ENCODE assay signal across 9 cellular contexts in the genomic region with DNA sequence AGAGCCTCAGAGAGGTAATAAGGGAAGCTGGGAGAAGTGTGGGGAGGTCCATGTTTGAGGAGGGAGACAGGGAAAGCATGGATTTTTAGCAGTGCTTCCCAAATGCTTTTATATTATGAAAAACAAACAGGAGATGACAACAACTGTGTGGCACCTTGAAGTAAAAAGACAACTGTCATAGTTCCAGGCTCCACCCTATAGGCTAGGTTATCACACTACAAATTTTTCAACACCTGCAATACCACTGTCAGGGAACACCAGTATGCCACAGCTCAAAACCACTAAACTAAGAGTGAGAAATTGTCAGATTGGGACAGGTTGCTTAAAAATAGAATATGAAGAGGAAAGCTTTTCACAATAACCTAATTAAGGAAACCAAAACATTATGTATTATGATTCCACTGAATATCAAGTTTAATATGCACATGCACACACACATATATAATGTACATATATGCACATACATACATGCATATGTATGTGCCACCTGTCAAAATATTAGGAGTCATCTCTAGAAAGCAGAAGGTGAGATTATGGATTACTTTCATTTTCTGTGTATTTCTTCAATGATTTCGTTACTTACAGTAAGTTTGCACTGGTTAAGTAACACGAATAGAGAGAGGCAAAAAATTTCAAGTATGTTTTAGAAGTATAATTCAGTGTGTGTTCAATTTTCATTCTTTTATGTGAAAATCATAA.
DNase-seq lines count a peak whose midpoint lies in the region; ATAC-seq and TF ChIP-seq lines count a peak whose summit lies in the region.
"Had no signal": no experiment of that assay in that cellular context is flagged by ENCODE, and none has a peak within 500 bp of the region (broad histone marks: within the 10 kb centered on the region; RNA-seq: fewer than 3 reads in every experiment).

No MANE protein-coding gene starts in this region.

- H3K9ac ChIP-seq in mammary epithelial cell (ENCODE audit: insufficient read depth, low read length) = no peak overlapping the region

- no peaks in the 10 kb centered on the region for H3K9me3 ChIP-seq in mammary epithelial cell (replicated peaks; ENCODE audit: insufficient read depth, low read length)
- H3K9me3 ChIP-seq: colonic mucosa had no signal

- in situ Hi-C loops in mammary epithelial cell (cut with MboI; ENCODE audit: low sequenced_read_pairs in 2 of 2) = no loop called here

- H3K36me3 Mint-ChIP-seq in activated CD4-positive, alpha-beta T cell treated with anti-CD3 and anti-CD28 coated beads for 36 hours (ENCODE audit: low read depth) = peaks cover 8% of the 10 kb centered on the region
- H3K36me3 Mint-ChIP-seq in activated B cell treated with CpG ODN at 0.5 μM for 24 hours (ENCODE audit: low read depth) = no peaks in the 10 kb centered on the region

- no peak for DNase-seq in activated CD4-positive, alpha-beta T cell treated with anti-CD3 and anti-CD28 coated beads for 36 hours
- DNase-seq in activated CD4-positive, alpha-beta T cell treated with anti-CD3 and anti-CD28 coated beads for 48 hours = no peak
- DNase-seq in activated B cell treated with CpG ODN at 0.5 μM for 24 hours (no peak), MV-4-11 (lab: John Stamatoyannopoulos, UW) (no peak), mammary epithelial cell (no peak)
- DNase-seq in stimulated activated naive CD8-positive, alpha-beta T cell treated with anti-CD3 and anti-CD28 coated beads, Interleukin-15, Interleukin-2, amounts not matched to agents 100 U/mL and 50 U/mL, for 24 hours = no peak
- no peak for DNase-seq in activated effector memory CD4-positive, alpha-beta T cell treated with Interleukin-2 at 50 U/mL for 16 hours
- DNase-seq: colonic mucosa had no signal

- dilution Hi-C loops in mammary epithelial cell (cut with HindIII; ENCODE audit: low sequenced_read_pairs) = no loop called here

- CTCF ChIA-PET in activated CD4-positive, alpha-beta T cell treated with anti-CD3 and anti-CD28 coated beads for 36 hours (lab: Charles Lee) = no interaction called here
- CTCF ChIA-PET in activated B cell treated with CpG ODN at 0.5 μM for 24 hours (lab: Charles Lee) = no interaction called here
- CTCF ChIA-PET in mammary epithelial cell (lab: Charles Lee; ENCODE audit: low non-redundant PET) = no interaction called here

- H3K36me3 ChIP-seq in mammary epithelial cell (ENCODE audit: insufficient read depth, low read length) = peaks cover 5% of the 10 kb centered on the region
- H3K36me3 ChIP-seq: colonic mucosa had no signal

- no peaks in the 10 kb centered on the region for H3K4me1 ChIP-seq in mammary epithelial cell (ENCODE audit: insufficient read depth, low read length)
- H3K4me1 ChIP-seq: colonic mucosa had no signal

- H4K20me1 ChIP-seq in mammary epithelial cell (ENCODE audit: insufficient read depth, low read length) = no peaks in the 10 kb centered on the region

- TF ChIP-seq CTCF in activated B cell treated with CpG ODN at 0.5 μM for 24 hours (IDR thresholded peaks at IDR 0.05) (no peak), mammary epithelial cell (conservative IDR thresholded peaks at IDR 0.05 in 1 of 2, IDR thresholded peaks at IDR 0.05 in 1 of 2; ENCODE audit: extremely low read depth in 1 of 2, insufficient read depth in 1 of 2, low read depth in 1 of 2, low read length in 2 of 2) (no peak)

- ATAC-seq in activated CD4-positive, alpha-beta T cell treated with anti-CD3 and anti-CD28 coated beads for 36 hours = peak; percentile 89
- ATAC-seq in HG02885 (IDR thresholded peaks at IDR 0.05; ENCODE audit: poor library complexity, unreplicated experiment) (peak; percentile 91), activated B cell treated with CpG ODN at 0.5 μM for 24 hours (ENCODE audit: low read depth) (peak; percentile 37)
- ATAC-seq in stimulated activated naive CD8-positive, alpha-beta T cell treated with anti-CD3 and anti-CD28 coated beads, Interleukin-15, Interleukin-2, amounts not matched to agents 100 U/mL and 50 U/mL, for 24 hours = peak; percentile 63

- 100% methylated on average over 2 of the region's 2 CpGs for WGBS in mammary epithelial cell (ENCODE audit: low coverage, missing lambda C conversion rate)

- peaks cover 8% of the 10 kb centered on the region for H3K9me3 Mint-ChIP-seq in activated CD4-positive, alpha-beta T cell treated with anti-CD3 and anti-CD28 coated beads for 36 hours (ENCODE audit: low read depth)
- no peaks in the 10 kb centered on the region for H3K9me3 Mint-ChIP-seq in activated B cell treated with CpG ODN at 0.5 μM for 24 hours

- no peak overlapping the region for H3K4me3 ChIP-seq in mammary epithelial cell (replicated peaks in 1 of 3; ENCODE audit: insufficient read depth in 1 of 3, low read depth in 2 of 3, low read length in 3 of 3)
- H3K4me3 ChIP-seq: colonic mucosa had no signal

- BruUV-seq in mammary epithelial cell (replicated peaks; lab: Mats Ljungman, UMichigan) = no TSS peak

- H3K27me3 ChIP-seq in mammary epithelial cell (ENCODE audit: insufficient read depth, low read length) = no peaks in the 10 kb centered on the region
- H3K27me3 ChIP-seq: colonic mucosa had no signal

- peaks cover 29% of the 10 kb centered on the region for H3K4me1 Mint-ChIP-seq in activated CD4-positive, alpha-beta T cell treated with anti-CD3 and anti-CD28 coated beads for 36 hours
- H3K4me1 Mint-ChIP-seq in activated B cell treated with CpG ODN at 0.5 μM for 24 hours = peaks cover 20% of the 10 kb centered on the region

- no peak overlapping the region for H3K4me2 ChIP-seq in mammary epithelial cell (ENCODE audit: insufficient read depth, low read depth, low read length)

- H2AFZ ChIP-seq in mammary epithelial cell (ENCODE audit: low read depth, low read length) = no peak overlapping the region

- H3K27ac Mint-ChIP-seq in activated CD4-positive, alpha-beta T cell treated with anti-CD3 and anti-CD28 coated beads for 36 hours = peak overlapping the region; percentile 51
- no peak overlapping the region for H3K27ac Mint-ChIP-seq in activated B cell treated with CpG ODN at 0.5 μM for 24 hours

- POLR2A ChIA-PET in activated CD4-positive, alpha-beta T cell treated with anti-CD3 and anti-CD28 coated beads for 36 hours (lab: Charles Lee) = no interaction called here
- POLR2A ChIA-PET in activated B cell treated with CpG ODN at 0.5 μM for 24 hours (lab: Charles Lee) = no interaction called here

- H3K4me3 Mint-ChIP-seq in activated CD4-positive, alpha-beta T cell treated with anti-CD3 and anti-CD28 coated beads for 36 hours = peak overlapping the region; percentile 62
- H3K4me3 Mint-ChIP-seq in activated B cell treated with CpG ODN at 0.5 μM for 24 hours = peak overlapping the region; percentile 72

- intact Hi-C loops in activated CD4-positive, alpha-beta T cell treated with anti-CD3 and anti-CD28 coated beads for 36 hours (cut with DNase I, micrococcal nuclease) = loop anchor here (2.0 to 10.0 kb wide), 3 partner anchors 258 to 404 kb away; no protein-coding TSS in a partner anchor
- intact Hi-C loops in activated B cell treated with CpG ODN at 0.5 μM for 24 hours (cut with micrococcal nuclease) (loop anchor here (2.0 kb wide), 1 partner anchor 18 kb away; no protein-coding TSS in a partner anchor), mammary epithelial cell (cut with micrococcal nuclease) (no loop called here)

- no peaks in the 10 kb centered on the region for H3K27me3 Mint-ChIP-seq in activated CD4-positive, alpha-beta T cell treated with anti-CD3 and anti-CD28 coated beads for 36 hours
- H3K27me3 Mint-ChIP-seq in activated B cell treated with CpG ODN at 0.5 μM for 24 hours = no peaks in the 10 kb centered on the region

- H3K27ac ChIP-seq in mammary epithelial cell (ENCODE audit: insufficient read depth, low read depth, low read length) = no peak overlapping the region
- H3K27ac ChIP-seq: colonic mucosa had no signal

- peaks cover 36% of the 10 kb centered on the region for H3K79me2 ChIP-seq in mammary epithelial cell (ENCODE audit: insufficient read depth, low read length)

Comparison
In these comparisons a context has a peak if more than half of its experiments do, and no peak if none do; other contexts are left out.
1. ATAC-seq: peak in every context shown above with its lines; median percentile 91 in HG02885; 89 in activated CD4-positive, alpha-beta T cell treated with anti-CD3 and anti-CD28 coated beads for 36 hours; 63 in stimulated activated naive CD8-positive, alpha-beta T cell treated with anti-CD3 and anti-CD28 coated beads, Interleukin-15, Interleukin-2, amounts not matched to agents 100 U/mL and 50 U/mL, for 24 hours; 37 in activated B cell treated with CpG ODN at 0.5 μM for 24 hours.